Comparison of ENCODE assay signal across 21 cellular contexts in the genomic region with DNA sequence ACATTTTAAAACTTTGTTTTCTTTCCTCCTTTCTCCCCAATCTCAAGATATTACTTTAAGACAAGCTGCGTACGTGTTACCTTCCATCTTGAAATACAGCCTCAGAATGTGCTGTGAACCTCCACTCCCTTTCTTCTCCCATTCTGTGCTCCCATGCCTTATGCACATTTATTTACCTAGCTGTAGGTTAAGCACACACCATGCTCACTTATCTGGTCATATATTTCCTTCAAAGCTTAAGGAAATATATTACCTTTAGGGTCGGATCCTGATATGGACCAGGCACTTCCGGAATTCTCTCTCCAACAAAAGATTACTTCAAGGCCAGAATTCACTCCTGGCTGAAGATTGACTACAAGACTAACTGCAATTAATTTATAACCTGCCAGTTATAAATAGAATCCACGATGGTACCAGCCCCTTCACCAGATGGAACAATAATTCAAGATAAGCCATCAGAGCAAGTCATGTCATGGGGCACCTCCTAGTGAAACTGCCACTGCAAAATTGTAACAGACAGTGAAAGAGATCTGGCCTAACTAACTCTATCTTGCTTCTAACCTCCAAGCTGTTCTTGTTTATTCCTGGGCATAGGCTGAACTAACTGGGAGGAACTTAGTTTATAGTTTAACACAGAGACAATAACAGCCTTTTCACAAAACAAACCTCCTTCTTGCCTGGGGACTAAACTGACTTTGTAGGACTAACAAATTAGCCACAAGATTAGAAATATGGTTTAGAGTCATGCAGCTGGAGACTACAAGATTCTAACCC. TPM values are rescaled to one million over a fixed set of nuclear protein-coding genes. Genes with fewer than 3 reads are reported as not detected.
DNase-seq lines count a peak whose midpoint lies in the region; ATAC-seq, FAIRE-seq and TF ChIP-seq lines count a peak whose summit lies in the region.
"Had no signal": no experiment of that assay in that cellular context is flagged by ENCODE, and none has a peak within 500 bp of the region (broad histone marks: within the 10 kb centered on the region; RNA-seq: fewer than 3 reads in every experiment).

No MANE protein-coding gene starts in this region.

- H3K4me1 ChIP-seq in colonic mucosa (no peaks in the 10 kb centered on the region), transverse colon (peaks cover 0 to 14% (median 0%) of the 10 kb centered on the region in 4 donors), thyroid gland (no peaks in the 10 kb centered on the region)
- H3K4me1 ChIP-seq: A549 had no signal

- no peak for TF ChIP-seq EP300 in transverse colon (IDR thresholded peaks at IDR 0.05; ENCODE audit: low read depth)

- H3K27ac ChIP-seq in colonic mucosa (peak overlapping the region; percentile 25), transverse colon (peak overlapping the region in 3 of 4 donors; percentile 5 to 74 (median 55)), thyroid gland (no peak overlapping the region)
- H3K27ac ChIP-seq: A549, PC-9, SK-N-MC had no signal

- TF ChIP-seq CTCF in colonic mucosa (IDR thresholded peaks at IDR 0.05) (no peak), transverse colon (IDR thresholded peaks at IDR 0.05) (no peak), thyroid gland (IDR thresholded peaks at IDR 0.05) (no peak)

- H3K9me3 ChIP-seq in colonic mucosa (no peaks in the 10 kb centered on the region), transverse colon (no peaks in the 10 kb centered on the region), thyroid gland (no peaks in the 10 kb centered on the region)
- H3K9me3 ChIP-seq: A549 had no signal

- in situ Hi-C loops in transverse colon (cut with MboI; ENCODE audit: low pct_ligation_motif_present in 1 of 4, low pct_unique_long_range_greater_than_20kb in 1 of 4, low sequenced_read_pairs in 3 of 4), result no loop called here

- H3K27me3 ChIP-seq in colonic mucosa (no peaks in the 10 kb centered on the region), transverse colon (no peaks in the 10 kb centered on the region), thyroid gland (no peaks in the 10 kb centered on the region)

- TF ChIP-seq POLR2A in transverse colon (IDR thresholded peaks at IDR 0.05) (no peak), thyroid gland (IDR thresholded peaks at IDR 0.05) (no peak)

- intact Hi-C loops in colonic mucosa (cut with DNase I) (no loop called here), left colon (cut with DNase I, micrococcal nuclease) (no loop called here), transverse colon (cut with DNase I; ENCODE audit: low total_unique reads) (no loop called here), thyroid gland (cut with DNase I) (no loop called here)

- H3K36me3 ChIP-seq in colonic mucosa (no peaks in the 10 kb centered on the region), transverse colon (no peaks in the 10 kb centered on the region), thyroid gland (no peaks in the 10 kb centered on the region)

- no peak for DNase-seq in HTR-8/SVneo (ENCODE audit: insufficient read length, low spot score)
- no peak for DNase-seq in colonic mucosa
- no peak for DNase-seq in left colon
- no peak for DNase-seq in transverse colon
- DNase-seq in thyroid gland, result no peak
- DNase-seq in NOMO-1 treated with dmso at 0.1 percent for 144 hours (lab: John Stamatoyannopoulos, UW; ENCODE audit: unreplicated experiment), result no peak
- DNase-seq in dermis blood vessel endothelial cell, result no peak
- DNase-seq: EL, HCEC 1CT, Karpas-422, NCI-H187, NCI-H446 treated with DMSO at 0.1 percent for 48 hours, NCI-H526 treated with DMSO at 0.1 percent for 48 hours, PC-9, RPMI8226, SHP77 had no signal

- peak; percentile 55 for ATAC-seq in left colon
- ATAC-seq: A549 had no signal

- H3K4me3 ChIP-seq in colonic mucosa (no peak overlapping the region), transverse colon (no peak overlapping the region), thyroid gland (replicated peaks in 1 of 3) (no peak overlapping the region)
- H3K4me3 ChIP-seq: A549, PC-9, SK-N-MC had no signal

- H3K9ac ChIP-seq in colonic mucosa (ENCODE audit: low read depth in 2 of 2, low read length in 2 of 2), result no peak overlapping the region

- FAIRE-seq in HTR-8/SVneo (lab: Jason Lieb, UNC), result peak; percentile 20
- FAIRE-seq: A549, D721Med had no signal

- 49 to 59% methylated on average over 5 of the region's 5 CpGs for WGBS in transverse colon (ENCODE audit: low coverage in 1 of 2), 2 donors
- 80 to 85% methylated on average over 5 of the region's 5 CpGs for WGBS in thyroid gland, 2 donors

RNA-seq across cellular contexts. Expression of a gene that starts 47.5 kb away (rescaled TPM):
- total RNA-seq in colonic mucosa (under 1 TPM in 1 of 2 donors, not detected in 1; 0.47 TPM), left colon (not detected), transverse colon (not detected), thyroid gland (not detected), dermis blood vessel endothelial cell (not detected in 2 replicates)
- total RNA-seq: B cell, HT1080 had no signal

Comparison
In these comparisons a context has a peak if more than half of its experiments do, and no peak if none do; other contexts are left out.
1. H3K27ac ChIP-seq: peak in colonic mucosa (single experiment) and transverse colon (3 of 4); none in thyroid gland (0 of 3).